In the genomic region with DNA sequence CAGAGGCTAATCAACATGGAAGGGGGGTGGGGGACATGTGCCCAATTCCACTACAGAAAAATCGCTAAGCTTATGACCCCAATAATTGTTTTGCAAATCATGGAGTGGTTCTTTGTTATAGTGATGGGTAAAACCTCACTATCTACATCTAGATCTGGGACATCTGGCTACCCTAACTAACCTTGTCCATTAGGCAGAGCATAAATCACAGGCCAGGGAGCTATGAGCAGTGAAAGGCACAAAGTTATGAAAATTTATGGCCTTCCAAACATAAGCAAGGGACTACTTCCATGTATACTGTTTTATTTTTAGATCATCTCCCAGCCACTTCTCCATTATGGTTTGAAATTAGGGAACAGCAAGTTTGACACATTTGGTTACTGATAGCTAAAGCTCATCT, we compare ENCODE assay signal across 8 cellular contexts.
"Had no signal": no experiment of that assay in that cellular context is flagged by ENCODE, and none has a peak within 500 bp of the region (broad histone marks: within the 10 kb centered on the region; RNA-seq: fewer than 3 reads in every experiment).

No MANE protein-coding gene starts in this region.

- DNase-seq: H9, HCEC 1CT, IMR-90, KBM-7 had no signal

- H3K4me2 ChIP-seq: GM23338 had no signal

- H3K27ac Mint-ChIP-seq: GM23338, H9 had no signal

- H3K4me3 ChIP-seq: GM23338 had no signal

- H3K4me3 Mint-ChIP-seq: GM23338, H9 had no signal

- H3K9me3 Mint-ChIP-seq: H9 had no signal

- FAIRE-seq: H1, H54, HTR-8/SVneo had no signal

- H2AFZ ChIP-seq: GM23338 had no signal

- ATAC-seq: GM23338 had no signal
